In genomic region chr1:154181944-154182341, GRCh38 we compare ENCODE assay signal across 8 cellular contexts. TPM values are rescaled to one million over a fixed set of nuclear protein-coding genes. Genes with fewer than 3 reads are reported as not detected.
A peak's percentile ranks its signal among the peaks of the same experiment; 100 is the strongest.
DNase-seq lines count a peak whose midpoint lies in the region; ATAC-seq, FAIRE-seq and TF ChIP-seq lines count a peak whose summit lies in the region.

No MANE protein-coding gene starts in this region.

- no peak for TF ChIP-seq CTCF in CD4-positive, alpha-beta T cell (IDR thresholded peaks at IDR 0.05)
- TF ChIP-seq CTCF in H1 (IDR thresholded peaks at IDR 0.05; ENCODE audit: control extremely low read depth in 1 of 3, insufficient read depth in 1 of 3, low read depth in 1 of 3, low read length in 3 of 3) = no peak

- no peaks in the 10 kb centered on the region for H3K27me3 Mint-ChIP-seq in CD4-positive, alpha-beta T cell

- H3K56ac ChIP-seq in H1 (replicated peaks; ENCODE audit: insufficient read length, low read depth, low read length) = no peak overlapping the region

- H2BK20ac ChIP-seq in H1 (ENCODE audit: low read length) = no peak overlapping the region

- peak overlapping the region; percentile 97 for H3K4me3 Mint-ChIP-seq in CD4-positive, alpha-beta T cell

- H2BK15ac ChIP-seq in H1 (ENCODE audit: low read length) = no peak overlapping the region

- H3K27ac Mint-ChIP-seq in CD4-positive, alpha-beta T cell = peak overlapping the region; percentile 96

- H3K23ac ChIP-seq in H1 (ENCODE audit: insufficient read length) = no peak overlapping the region

- H3K27me3 ChIP-seq in CD4-positive, alpha-beta T cell (ENCODE audit: control insufficient read depth, insufficient read depth, low read length) = no peaks in the 10 kb centered on the region
- H3K27me3 ChIP-seq in H1 (replicated peaks in 1 of 4; ENCODE audit: control insufficient read depth in 3 of 4, extremely low read depth in 1 of 4, insufficient read depth in 3 of 4, low read length in 3 of 4) (no peaks in the 10 kb centered on the region), neuron (ENCODE audit: insufficient read depth, low read length) (no peaks in the 10 kb centered on the region)

- no peak overlapping the region for H3K4ac ChIP-seq in H1 (replicated peaks; ENCODE audit: insufficient read length, low read depth, low read length)

- H3K36me3 ChIP-seq in H1 (ENCODE audit: control insufficient read depth in 2 of 4, insufficient read depth in 4 of 4, low read length in 3 of 4) (peaks cover 0 to 9% (median 3%) of the 10 kb centered on the region in 4 experiments; a peak in 4 of 8 replicates), neuron (ENCODE audit: insufficient read depth, low read length) (peaks cover 7% of the 10 kb centered on the region)

- H4K91ac ChIP-seq in H1 (replicated peaks; ENCODE audit: insufficient read length, low read length) = no peak overlapping the region

- CTCF ChIA-PET in CD4-positive, alpha-beta T cell (lab: Charles Lee) = interaction anchor here (1.5 kb wide), 1 partner anchor 8 kb away, joined by 4 read pairs; no protein-coding TSS in a partner anchor
- CTCF ChIA-PET in H1 (lab: Charles Lee; ENCODE audit: partially characterized antibody) = interaction anchor here (0.6 to 1.7 kb wide), 4 partner anchors 30 to 120 kb away, joined by 3 to 5 read pairs (median 4); no protein-coding TSS in a partner anchor

- H4K5ac ChIP-seq in H1 (ENCODE audit: insufficient read length, low read depth, low read length) = no peak overlapping the region

- peak overlapping the region; percentile 83 to 90 for H3K4me2 ChIP-seq in H1 (ENCODE audit: insufficient read depth in 1 of 2, low read depth in 2 of 2, low read length in 2 of 2)

- H3K9ac ChIP-seq in H1 (replicated peaks in 1 of 4; ENCODE audit: extremely low read depth in 1 of 4, low read depth in 3 of 4, low read length in 3 of 4) = peak overlapping the region in 3 of 4 experiments; percentile 86 to 93 (median 87); a peak in 6 of 7 replicates

- peak overlapping the region; percentile 87 to 97 (median 96) for H3K4me3 ChIP-seq in H1 (ENCODE audit: extremely low read depth in 1 of 4, insufficient read depth in 2 of 4, low read depth in 3 of 4, low read length in 4 of 4)
- peak overlapping the region; percentile 96 for H3K4me3 ChIP-seq in neuron (ENCODE audit: low read length)

- WGBS in H1 (ENCODE audit: extremely low coverage in 1 of 2, insufficient coverage in 1 of 2, insufficient read length in 1 of 2, insufficient replicate concordance in 2 of 2, low coverage in 1 of 2, low lambda C conversion rate in 2 of 2, missing lambda C conversion rate in 1 of 2), 2 experiments = 8% methylated on average over 6 of the region's 6 CpGs; no CpG with 5 or more reads in 1 of the 2 experiments

- H2BK120ac ChIP-seq in H1 (replicated peaks; ENCODE audit: low read depth, low read length) = no peak overlapping the region

- no peak for FAIRE-seq in H1 (lab: Jason Lieb, UNC)

- peak overlapping the region; percentile 76 for H2BK5ac ChIP-seq in H1 (ENCODE audit: low read depth, low read length)

- peaks cover 68% of the 10 kb centered on the region for H3K4me1 Mint-ChIP-seq in CD4-positive, alpha-beta T cell (ENCODE audit: low read depth)

- no peak overlapping the region for H3K18ac ChIP-seq in H1 (ENCODE audit: extremely low read depth, low read length)

- no peak for DNase-seq in CD4-positive, alpha-beta T cell
- DNase-seq in NAMALWA (ENCODE audit: low spot score) (peak; percentile 89), H1 (ENCODE audit: low read depth in 1 of 2, low spot score in 2 of 2) (no peak), retina (no peak), 8988T (no peak), NCI-H524 (lab: John Stamatoyannopoulos, UW) (no peak), D341Med (ENCODE audit: low spot score) (no peak)

- peak overlapping the region; percentile 90 for H3K27ac ChIP-seq in CD4-positive, alpha-beta T cell (ENCODE audit: low read depth, low read length)
- peak overlapping the region; percentile 80 for H3K27ac ChIP-seq in H1 (ENCODE audit: low read depth, low read length)

- peaks cover 7% of the 10 kb centered on the region; the same call in 1 of the 2 replicates for H3K23me2 ChIP-seq in H1 (ENCODE audit: low read depth, low read length)

- TF ChIP-seq POLR2A in H1 (IDR thresholded peaks at IDR 0.05; ENCODE audit: control extremely low read depth in 1 of 2, low read depth in 2 of 2, low read length in 2 of 2) = no peak

- no peak for TF ChIP-seq RAD21 in H1 (IDR thresholded peaks at IDR 0.05 in 1 of 2, conservative IDR thresholded peaks at IDR 0.05 in 1 of 2; ENCODE audit: low read depth in 2 of 2, low read length in 2 of 2)

- no peaks in the 10 kb centered on the region for H3K9me3 ChIP-seq in CD4-positive, alpha-beta T cell (ENCODE audit: control insufficient read depth, low read length)
- no peaks in the 10 kb centered on the region for H3K9me3 ChIP-seq in H1 (ENCODE audit: insufficient read depth in 2 of 2, low read depth in 1 of 2, low read length in 1 of 2)
- no peaks in the 10 kb centered on the region for H3K9me3 ChIP-seq in neuron (ENCODE audit: low read length)

- no peak overlapping the region for H2AK5ac ChIP-seq in H1 (ENCODE audit: low read depth, low read length)

- no peak overlapping the region for H2BK12ac ChIP-seq in H1 (ENCODE audit: low read depth, low read length)

- no peak overlapping the region for H2AFZ ChIP-seq in H1 (ENCODE audit: low read length)
- H2AFZ ChIP-seq in neuron (ENCODE audit: low read depth, low read length) = no peak overlapping the region

- H3K79me2 ChIP-seq in H1 (ENCODE audit: control insufficient read depth in 1 of 2, insufficient read depth in 2 of 2, low read length in 2 of 2) = peaks cover 54 to 60% of the 10 kb centered on the region in 2 experiments

- ATAC-seq in CD4-positive, alpha-beta T cell (ENCODE audit: poor library complexity) = peak; percentile 57

- intact Hi-C loops in CD4-positive, alpha-beta T cell (cut with DNase I, micrococcal nuclease) = loop anchor here (1.0 to 2.0 kb wide), 4 partner anchors 24 to 191 kb away; partner anchors contain the start of genes RPS27 (in 1 of the 2) and UBAP2L (in 1 of the 2)

- no peaks in the 10 kb centered on the region for H3K9me3 Mint-ChIP-seq in CD4-positive, alpha-beta T cell

- H3K79me1 ChIP-seq in H1 (ENCODE audit: low read depth, low read length) = peaks cover 16% of the 10 kb centered on the region

- H3K14ac ChIP-seq in H1 (ENCODE audit: insufficient read length) = no peak overlapping the region

- POLR2A ChIA-PET in CD4-positive, alpha-beta T cell (lab: Charles Lee) = interaction anchor here (0.7 to 3.6 kb wide), 6 partner anchors 23 to 214 kb away, joined by 3 to 41 read pairs (median 4); partner anchors contain the start of genes CREB3L4, RPS27 and UBAP2L
- POLR2A ChIA-PET in H1 (lab: Charles Lee; ENCODE audit: partially characterized antibody) = interaction anchor here (0.8 to 11.3 kb wide), 16 partner anchors 11 to 260 kb away, joined by 3 to 107 read pairs (median 4); partner anchors contain the start of genes ATP8B2, HAX1, NUP210L and RPS27

- no peak for TF ChIP-seq EP300 in H1 (IDR thresholded peaks at IDR 0.05; ENCODE audit: borderline replicate concordance in 1 of 2, low read depth in 2 of 2, low read length in 2 of 2)

- H3K4me1 ChIP-seq in H1 (replicated peaks in 1 of 4; ENCODE audit: control insufficient read depth in 3 of 4, insufficient read depth in 4 of 4, low read length in 3 of 4) = peaks cover 14 to 26% (median 21%) of the 10 kb centered on the region in 4 experiments; a peak in 6 of 7 replicates
- H3K4me1 ChIP-seq in neuron (ENCODE audit: insufficient read depth, low read length) = peaks cover 51% of the 10 kb centered on the region

- peaks cover 28 to 33% of the 10 kb centered on the region in 2 experiments for H4K20me1 ChIP-seq in H1 (replicated peaks in 1 of 2; ENCODE audit: control insufficient read depth in 1 of 2, insufficient read depth in 2 of 2, low read length in 2 of 2)

- H4K8ac ChIP-seq in H1 (ENCODE audit: extremely low read depth, insufficient read depth, low read length) = no peak overlapping the region

- peaks cover 54% of the 10 kb centered on the region for H3K36me3 Mint-ChIP-seq in CD4-positive, alpha-beta T cell (ENCODE audit: low read depth)

RNA-seq across cellular contexts. Expression of gene TPM3, which starts 10.0 kb away (rescaled TPM):
- 100 to 1,000 TPM; 345 to 357 TPM for total RNA-seq in CD4-positive, alpha-beta T cell
- total RNA-seq in H1 (2021; fragmentation: NEBNext Ultra II Directional; extraction: Animal tissue kit (Norgen Biotek cat#: 25700)) = 572 and 586 TPM in 2 replicates
- 213 and 278 TPM in 2 replicates for polyA plus RNA-seq in H1 (2011; rRNA removed)
- 447 TPM for polyA plus RNA-seq in H1 (2011; cell fraction: cytosol; rRNA removed)
- polyA plus RNA-seq in H1 (2011; cell fraction: nucleus; rRNA removed) = 140 TPM
- polyA plus RNA-seq in H1 (2012, experiment 1 of 2) = 519 to 696 TPM (median 559 TPM) in 4 replicates
- polyA plus RNA-seq in H1 (2012, experiment 2 of 2) = 254 TPM
- 394 TPM for polyA plus RNA-seq in H1 (2013, experiment 1 of 2)
- polyA plus RNA-seq in H1 (2013, experiment 2 of 2) = 404 TPM
- 132 and 139 TPM in 2 replicates for polyA minus RNA-seq in H1 (2011; rRNA and poly(A)+ RNA removed)
- polyA minus RNA-seq in H1 (2011; cell fraction: cytosol; rRNA and poly(A)+ RNA removed) = 150 TPM
- polyA minus RNA-seq in H1 (2011; cell fraction: nucleus; rRNA and poly(A)+ RNA removed) = 75.5 TPM

RNA-seq across cellular contexts. Expression of gene CFAP141, which starts 24.2 kb away (rescaled TPM):
- not detected for total RNA-seq in CD4-positive, alpha-beta T cell
- not detected in 2 replicates for total RNA-seq in H1 (2021; fragmentation: NEBNext Ultra II Directional; extraction: Animal tissue kit (Norgen Biotek cat#: 25700))
- not detected in 2 replicates for polyA plus RNA-seq in H1 (2011; rRNA removed)
- not detected for polyA plus RNA-seq in H1 (2011; cell fraction: cytosol; rRNA removed)
- not detected for polyA plus RNA-seq in H1 (2011; cell fraction: nucleus; rRNA removed)
- not detected in 4 replicates for polyA plus RNA-seq in H1 (2012, experiment 1 of 2)
- not detected for polyA plus RNA-seq in H1 (2012, experiment 2 of 2)
- not detected for polyA plus RNA-seq in H1 (2013, experiment 1 of 2)
- polyA plus RNA-seq in H1 (2013, experiment 2 of 2) = not detected
- polyA minus RNA-seq in H1 (2011; rRNA and poly(A)+ RNA removed) = not detected in 2 replicates
- polyA minus RNA-seq in H1 (2011; cell fraction: cytosol; rRNA and poly(A)+ RNA removed) = not detected
- polyA minus RNA-seq in H1 (2011; cell fraction: nucleus; rRNA and poly(A)+ RNA removed) = not detected

RNA-seq across cellular contexts. Expression of gene NUP210L, which starts 27.1 kb away (rescaled TPM):
- under 1 TPM; 0.03 to 0.08 TPM for total RNA-seq in CD4-positive, alpha-beta T cell
- total RNA-seq in H1 (2021; fragmentation: NEBNext Ultra II Directional; extraction: Animal tissue kit (Norgen Biotek cat#: 25700)) = not detected in 2 replicates
- not detected in 2 replicates for polyA plus RNA-seq in H1 (2011; rRNA removed)
- not detected for polyA plus RNA-seq in H1 (2011; cell fraction: cytosol; rRNA removed)
- 0.04 TPM for polyA plus RNA-seq in H1 (2011; cell fraction: nucleus; rRNA removed)
- 0.03 TPM in 1 of 4 replicates, not detected in the others for polyA plus RNA-seq in H1 (2012, experiment 1 of 2)
- not detected for polyA plus RNA-seq in H1 (2012, experiment 2 of 2)
- not detected for polyA plus RNA-seq in H1 (2013, experiment 1 of 2)
- under 0.01 TPM for polyA plus RNA-seq in H1 (2013, experiment 2 of 2)
- 0.24 TPM in 1 of 2 replicates, not detected in the other for polyA minus RNA-seq in H1 (2011; rRNA and poly(A)+ RNA removed)
- not detected for polyA minus RNA-seq in H1 (2011; cell fraction: cytosol; rRNA and poly(A)+ RNA removed)
- polyA minus RNA-seq in H1 (2011; cell fraction: nucleus; rRNA and poly(A)+ RNA removed) = not detected

RNA-seq across cellular contexts. Expression of gene UBAP2L, which starts 38.8 kb away (rescaled TPM):
- total RNA-seq in CD4-positive, alpha-beta T cell = 100 to 1,000 TPM; 224 to 234 TPM
- 253 and 254 TPM in 2 replicates for total RNA-seq in H1 (2021; fragmentation: NEBNext Ultra II Directional; extraction: Animal tissue kit (Norgen Biotek cat#: 25700))
- 303 and 349 TPM in 2 replicates for polyA plus RNA-seq in H1 (2011; rRNA removed)
- 153 TPM for polyA plus RNA-seq in H1 (2011; cell fraction: cytosol; rRNA removed)
- polyA plus RNA-seq in H1 (2011; cell fraction: nucleus; rRNA removed) = 398 TPM
- polyA plus RNA-seq in H1 (2012, experiment 1 of 2) = 177 to 223 TPM (median 204 TPM) in 4 replicates
- 86.7 TPM for polyA plus RNA-seq in H1 (2012, experiment 2 of 2)
- 193 TPM for polyA plus RNA-seq in H1 (2013, experiment 1 of 2)
- polyA plus RNA-seq in H1 (2013, experiment 2 of 2) = 182 TPM
- 375 and 378 TPM in 2 replicates for polyA minus RNA-seq in H1 (2011; rRNA and poly(A)+ RNA removed)
- 74.2 TPM for polyA minus RNA-seq in H1 (2011; cell fraction: cytosol; rRNA and poly(A)+ RNA removed)
- polyA minus RNA-seq in H1 (2011; cell fraction: nucleus; rRNA and poly(A)+ RNA removed) = 289 TPM
